Comparison of ENCODE assay signal across 28 cellular contexts in genomic region chr11:69816671-69817070, GRCh38. TPM values are rescaled to one million over a fixed set of nuclear protein-coding genes. Genes with fewer than 3 reads are reported as not detected.
DNase-seq lines count a peak whose midpoint lies in the region; ATAC-seq, FAIRE-seq and TF ChIP-seq lines count a peak whose summit lies in the region.
"Had no signal": no experiment of that assay in that cellular context is flagged by ENCODE, and none has a peak within 500 bp of the region (broad histone marks: within the 10 kb centered on the region; RNA-seq: fewer than 3 reads in every experiment).

No MANE protein-coding gene starts in this region.

- H3K4me1 ChIP-seq in BE2C (peaks cover 4% of the 10 kb centered on the region; the same call in 1 of the 2 replicates), neural progenitor cell (peaks cover 18% of the 10 kb centered on the region)
- H3K4me1 ChIP-seq: HAP-1 had no signal

- peaks cover 82% of the 10 kb centered on the region for H3K27me3 Mint-ChIP-seq in WTC11 (ENCODE audit: low read depth)
- H3K27me3 Mint-ChIP-seq in neural progenitor cell (ENCODE audit: insufficient read depth, low read depth): peaks cover 48% of the 10 kb centered on the region

- H3K36me3 ChIP-seq in BE2C: no peaks in the 10 kb centered on the region
- H3K36me3 ChIP-seq in neural progenitor cell: no peaks in the 10 kb centered on the region
- H3K36me3 ChIP-seq: HAP-1 had no signal

- H3K9me3 ChIP-seq in BE2C: no peaks in the 10 kb centered on the region; the same call in 1 of the 2 replicates
- H3K9me3 ChIP-seq in neural progenitor cell (ENCODE audit: low read depth): no peaks in the 10 kb centered on the region
- H3K9me3 ChIP-seq: Caco-2, HAP-1 had no signal

- H3K4me2 ChIP-seq in neural progenitor cell: peak overlapping the region; percentile 87

- H3K4me3 ChIP-seq in BE2C (ENCODE audit: low read depth, low read length) (no peak overlapping the region), neural progenitor cell (no peak overlapping the region)
- H3K4me3 ChIP-seq: HAP-1, SJSA1 had no signal

- peaks cover 75% of the 10 kb centered on the region for H3K27me3 ChIP-seq in BE2C
- peaks cover 82% of the 10 kb centered on the region for H3K27me3 ChIP-seq in neural progenitor cell

- H3K27ac Mint-ChIP-seq in WTC11: no peak overlapping the region
- no peak overlapping the region for H3K27ac Mint-ChIP-seq in neural progenitor cell
- H3K27ac Mint-ChIP-seq: CD4-positive, alpha-beta memory T cell had no signal

- H3K9me3 Mint-ChIP-seq in WTC11 (no peaks in the 10 kb centered on the region), neural progenitor cell (no peaks in the 10 kb centered on the region)

- H3K4me3 Mint-ChIP-seq in WTC11: peak overlapping the region; percentile 50
- peak overlapping the region; percentile 10 for H3K4me3 Mint-ChIP-seq in neural progenitor cell
- H3K4me3 Mint-ChIP-seq: CD4-positive, alpha-beta memory T cell had no signal

- FAIRE-seq in HTR-8/SVneo (lab: Jason Lieb, UNC) (peak; percentile 26), frontal cortex (lab: Jason Lieb, UNC) (no peak)
- FAIRE-seq: GM12891, GM19239 had no signal

- POLR2A ChIA-PET in WTC11 (lab: Charles Lee): no interaction called here

- H3K36me3 Mint-ChIP-seq in WTC11 (no peaks in the 10 kb centered on the region), neural progenitor cell (no peaks in the 10 kb centered on the region)
- H3K36me3 Mint-ChIP-seq: CD4-positive, alpha-beta memory T cell had no signal

- no peak overlapping the region for H3K27ac ChIP-seq in neural progenitor cell
- H3K27ac ChIP-seq: HL-60, PC-9, SJSA1 had no signal

- H2AFZ ChIP-seq in neural progenitor cell (replicated peaks): no peak overlapping the region

- H3F3A ChIP-seq in neural progenitor cell (ENCODE audit: low read depth): peaks cover 6% of the 10 kb centered on the region

- CTCF ChIA-PET in WTC11 (lab: Charles Lee): interaction anchor here (0.6 to 1.4 kb wide), 6 partner anchors 10 to 147 kb away, joined by 3 to 12 read pairs (median 3); no protein-coding TSS in a partner anchor

- H4K20me1 ChIP-seq in neural progenitor cell (ENCODE audit: low read depth): peaks cover 17% of the 10 kb centered on the region

- H3K4me1 Mint-ChIP-seq in WTC11 (peaks cover 7% of the 10 kb centered on the region; the same call in 1 of the 2 replicates), neural progenitor cell (peaks cover 7% of the 10 kb centered on the region)

- in situ Hi-C loops in ACHN (cut with HindIII; ENCODE audit: low pct_ligation_motif_present, low pct_unique_long_range_greater_than_20kb, low sequenced_read_pairs): no loop called here

- no peaks in the 10 kb centered on the region for H3K79me2 ChIP-seq in neural progenitor cell (ENCODE audit: low read depth)

- DNase-seq in BE2C: peak; percentile 40
- DNase-seq in HTR-8/SVneo (ENCODE audit: insufficient read length, low spot score): no peak
- no peak for DNase-seq in WTC11 (ENCODE audit: low spot score)
- DNase-seq in neural progenitor cell (ENCODE audit: low spot score): no peak
- no peak for DNase-seq in ACHN
- DNase-seq in NAMALWA (ENCODE audit: low spot score): no peak
- DNase-seq in frontal cortex (ENCODE audit: low spot score in 2 of 2): no peak
- DNase-seq: Caco-2; CD4-positive, alpha-beta memory T cell; DMS79; GF-D8; NCI-H1092 treated with DMSO at 0.1 percent for 48 hours; NCI-H1436; NCI-H187 treated with DMSO at 0.1 percent for 48 hours; NCI-H2171 treated with DMSO at 0.1 percent for 48 hours; NCI-H524 treated with DMSO at 0.1 percent for 48 hours; NCI-H774; PC-9; Right ventricle myocardium superior; RPMI8226; T-helper 1 cell had no signal

- ATAC-seq in WTC11: no peak
- ATAC-seq in HG02885 (IDR thresholded peaks at IDR 0.05; ENCODE audit: poor library complexity, unreplicated experiment): no peak

- TF ChIP-seq CTCF in BE2C (IDR thresholded peaks at IDR 0.05; ENCODE audit: low read depth, low read length) (no peak), WTC11 (IDR thresholded peaks at IDR 0.05) (no peak), neural progenitor cell (IDR thresholded peaks at IDR 0.05) (no peak)

- H3K9ac ChIP-seq in neural progenitor cell: no peak overlapping the region

TF ChIP-seq in WTC11, 78 proteins besides CTCF, POLR2A, EP300 and RAD21 (continues in another document):
- TF ChIP-seq, protein P1, sequence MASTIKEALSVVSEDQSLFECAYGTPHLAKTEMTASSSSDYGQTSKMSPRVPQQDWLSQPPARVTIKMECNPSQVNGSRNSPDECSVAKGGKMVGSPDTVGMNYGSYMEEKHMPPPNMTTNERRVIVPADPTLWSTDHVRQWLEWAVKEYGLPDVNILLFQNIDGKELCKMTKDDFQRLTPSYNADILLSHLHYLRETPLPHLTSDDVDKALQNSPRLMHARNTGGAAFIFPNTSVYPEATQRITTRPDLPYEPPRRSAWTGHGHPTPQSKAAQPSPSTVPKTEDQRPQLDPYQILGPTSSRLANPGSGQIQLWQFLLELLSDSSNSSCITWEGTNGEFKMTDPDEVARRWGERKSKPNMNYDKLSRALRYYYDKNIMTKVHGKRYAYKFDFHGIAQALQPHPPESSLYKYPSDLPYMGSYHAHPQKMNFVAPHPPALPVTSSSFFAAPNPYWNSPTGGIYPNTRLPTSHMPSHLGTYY (CRISPR knock-in tag; IDR thresholded peaks at IDR 0.05): no peak
- TF ChIP-seq ATF2 (CRISPR knock-in tag; IDR thresholded peaks at IDR 0.05; ENCODE audit: borderline replicate concordance, low read depth) (no peak), GABPB1 (CRISPR knock-in tag; IDR thresholded peaks at IDR 0.05) (no peak), ZNF416 (CRISPR knock-in tag; IDR thresholded peaks at IDR 0.05) (no peak), JUN (CRISPR knock-in tag; IDR thresholded peaks at IDR 0.05) (no peak), ZNF281 (CRISPR knock-in tag; IDR thresholded peaks at IDR 0.05) (no peak)
- TF ChIP-seq, protein P2, sequence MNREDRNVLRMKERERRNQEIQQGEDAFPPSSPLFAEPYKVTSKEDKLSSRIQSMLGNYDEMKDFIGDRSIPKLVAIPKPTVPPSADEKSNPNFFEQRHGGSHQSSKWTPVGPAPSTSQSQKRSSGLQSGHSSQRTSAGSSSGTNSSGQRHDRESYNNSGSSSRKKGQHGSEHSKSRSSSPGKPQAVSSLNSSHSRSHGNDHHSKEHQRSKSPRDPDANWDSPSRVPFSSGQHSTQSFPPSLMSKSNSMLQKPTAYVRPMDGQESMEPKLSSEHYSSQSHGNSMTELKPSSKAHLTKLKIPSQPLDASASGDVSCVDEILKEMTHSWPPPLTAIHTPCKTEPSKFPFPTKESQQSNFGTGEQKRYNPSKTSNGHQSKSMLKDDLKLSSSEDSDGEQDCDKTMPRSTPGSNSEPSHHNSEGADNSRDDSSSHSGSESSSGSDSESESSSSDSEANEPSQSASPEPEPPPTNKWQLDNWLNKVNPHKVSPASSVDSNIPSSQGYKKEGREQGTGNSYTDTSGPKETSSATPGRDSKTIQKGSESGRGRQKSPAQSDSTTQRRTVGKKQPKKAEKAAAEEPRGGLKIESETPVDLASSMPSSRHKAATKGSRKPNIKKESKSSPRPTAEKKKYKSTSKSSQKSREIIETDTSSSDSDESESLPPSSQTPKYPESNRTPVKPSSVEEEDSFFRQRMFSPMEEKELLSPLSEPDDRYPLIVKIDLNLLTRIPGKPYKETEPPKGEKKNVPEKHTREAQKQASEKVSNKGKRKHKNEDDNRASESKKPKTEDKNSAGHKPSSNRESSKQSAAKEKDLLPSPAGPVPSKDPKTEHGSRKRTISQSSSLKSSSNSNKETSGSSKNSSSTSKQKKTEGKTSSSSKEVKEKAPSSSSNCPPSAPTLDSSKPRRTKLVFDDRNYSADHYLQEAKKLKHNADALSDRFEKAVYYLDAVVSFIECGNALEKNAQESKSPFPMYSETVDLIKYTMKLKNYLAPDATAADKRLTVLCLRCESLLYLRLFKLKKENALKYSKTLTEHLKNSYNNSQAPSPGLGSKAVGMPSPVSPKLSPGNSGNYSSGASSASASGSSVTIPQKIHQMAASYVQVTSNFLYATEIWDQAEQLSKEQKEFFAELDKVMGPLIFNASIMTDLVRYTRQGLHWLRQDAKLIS (CRISPR knock-in tag; IDR thresholded peaks at IDR 0.05; ENCODE audit: borderline replicate concordance): no peak

RNA-seq across cellular contexts. Expression of gene FGF3, which starts 2.5 kb away (rescaled TPM):
- polyA plus RNA-seq in BE2C (2012; ENCODE audit: insufficient read depth, insufficient read length, low read depth): not detected
- total RNA-seq in WTC11 (2021) (not detected in 3 replicates), neural progenitor cell (ENCODE audit: low replicate concordance) (not detected in 2 replicates), frontal cortex (not detected)
- total RNA-seq: Caco-2; CD4-positive, alpha-beta memory T cell; PC-9; Right ventricle myocardium superior; SJSA1 had no signal
- polyA plus RNA-seq: BJ; CD4-positive, alpha-beta memory T cell had no signal

RNA-seq across cellular contexts. Expression of gene FGF4, which starts 41.5 kb away (rescaled TPM):
- polyA plus RNA-seq in BE2C (2012; ENCODE audit: insufficient read depth, insufficient read length, low read depth): not detected
- total RNA-seq in WTC11 (2021): 3.2 to 5.9 TPM (median 3.3 TPM) in 3 replicates
- 0.22 TPM in 1 of 2 replicates, not detected in the other for total RNA-seq in neural progenitor cell (ENCODE audit: low replicate concordance)
- not detected for total RNA-seq in frontal cortex
- total RNA-seq: Caco-2; CD4-positive, alpha-beta memory T cell; PC-9; Right ventricle myocardium superior; SJSA1 had no signal
- polyA plus RNA-seq: BJ; CD4-positive, alpha-beta memory T cell had no signal
